21 cellular contexts compared by ENCODE assay signal in the genomic region with DNA sequence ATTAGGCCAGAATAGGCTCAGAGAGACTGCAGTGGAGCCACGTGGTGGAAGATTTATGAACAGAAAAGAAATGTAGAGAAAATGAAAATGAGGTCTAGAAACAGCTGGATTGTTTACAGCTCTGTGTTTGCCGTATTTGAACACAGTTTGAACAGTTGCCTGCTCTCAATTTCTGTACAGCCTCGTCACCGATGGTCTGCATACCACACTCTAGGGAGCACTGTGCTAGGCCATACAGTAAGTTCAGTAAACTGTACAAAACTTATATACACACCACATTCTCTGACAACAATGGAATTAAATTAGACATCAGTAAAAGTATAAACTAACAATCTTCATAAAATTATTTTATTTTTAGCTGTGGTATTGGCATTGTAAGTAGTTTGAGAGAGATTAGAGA. TPM values are rescaled to one million over a fixed set of nuclear protein-coding genes. Genes with fewer than 3 reads are reported as not detected.
DNase-seq lines count a peak whose midpoint lies in the region; ATAC-seq and TF ChIP-seq lines count a peak whose summit lies in the region.
"Had no signal": no experiment of that assay in that cellular context is flagged by ENCODE, and none has a peak within 500 bp of the region (broad histone marks: within the 10 kb centered on the region; RNA-seq: fewer than 3 reads in every experiment).

No MANE protein-coding gene starts in this region.

- H4K8ac ChIP-seq in IMR-90 (ENCODE audit: low read depth in 2 of 2, low read length in 2 of 2): no peak overlapping the region

- H3K9me1 ChIP-seq in IMR-90 (ENCODE audit: insufficient read depth, low read length): no peaks in the 10 kb centered on the region

- H3K4ac ChIP-seq in IMR-90 (ENCODE audit: low read depth, low read length): no peak overlapping the region

- H2BK15ac ChIP-seq in IMR-90 (ENCODE audit: low read depth, low read length): no peak overlapping the region

- H3K14ac ChIP-seq in IMR-90 (replicated peaks; ENCODE audit: low read depth, low read length): no peak overlapping the region

- dilution Hi-C loops in IMR-90 (cut with HindIII; ENCODE audit: low sequenced_read_pairs, unreplicated experiment): no loop called here

- CTCF ChIA-PET in IMR-90 (lab: Yijun Ruan, JAX): no interaction called here

- no peak for TF ChIP-seq RAD21 in IMR-90 (IDR thresholded peaks at IDR 0.05; ENCODE audit: low read length)

- intact Hi-C loops in IMR-90 (cut with micrococcal nuclease) (no loop called here), right lobe of liver (cut with DNase I) (no loop called here)

- no peak overlapping the region for H4K5ac ChIP-seq in IMR-90 (ENCODE audit: low read depth, low read length)

- POLR2A ChIA-PET in IMR-90 (lab: Charles Lee; ENCODE audit: unreplicated experiment): no interaction called here

- no peak overlapping the region for H2AK9ac ChIP-seq in IMR-90 (replicated peaks; ENCODE audit: low read depth, low read length, poor library complexity)

- TF ChIP-seq CTCF in IMR-90 (conservative IDR thresholded peaks at IDR 0.05; ENCODE audit: low read depth, low read length) (no peak), right lobe of liver (IDR thresholded peaks at IDR 0.05) (peak in 1 of 4 donors; percentile 9)

- H2BK5ac ChIP-seq in IMR-90 (ENCODE audit: low read depth, low read length, poor library complexity, severe bottlenecking): no peak overlapping the region

- no peak for TF ChIP-seq POLR2A in IMR-90 (IDR thresholded peaks at IDR 0.05; ENCODE audit: low read depth, low read length)
- TF ChIP-seq POLR2A in right lobe of liver (IDR thresholded peaks at IDR 0.05): no peak

- in situ Hi-C loops in IMR-90 (cut with MboI; ENCODE audit: low sequenced_read_pairs): no loop called here

- H4K20me1 ChIP-seq in IMR-90 (ENCODE audit: insufficient read depth, low read length): no peaks in the 10 kb centered on the region
- H4K20me1 ChIP-seq: BLaER1 treated with 17β-estradiol and CSF1 and Interleukin-3, amounts not matched to agents 10 nM and 100 nM had no signal

- H3K4me1 ChIP-seq in IMR-90 (ENCODE audit: control insufficient read depth, insufficient read depth, low read length): no peaks in the 10 kb centered on the region
- peaks cover 0 to 67% (median 19%) of the 10 kb centered on the region in 4 donors for H3K4me1 ChIP-seq in right lobe of liver
- H3K4me1 ChIP-seq: BE2C had no signal

- no peak overlapping the region for H3K4me2 ChIP-seq in IMR-90 (ENCODE audit: low read depth, low read length)
- H3K4me2 ChIP-seq: BLaER1 treated with 17β-estradiol and CSF1 and Interleukin-3, amounts not matched to agents 10 nM and 100 nM had no signal

- H2AK5ac ChIP-seq in IMR-90 (ENCODE audit: low read depth, low read length): no peak overlapping the region

- no peak overlapping the region for H3K23ac ChIP-seq in IMR-90 (ENCODE audit: low read depth, low read length)

- peak; percentile 62 for ATAC-seq in IMR-90 (ENCODE audit: low read depth)
- peak in 1 of 4 donors; percentile 19 for ATAC-seq in right lobe of liver
- no peak for ATAC-seq in GM18907 (IDR thresholded peaks at IDR 0.05; ENCODE audit: unreplicated experiment)
- ATAC-seq: GM12878 had no signal

- WGBS in IMR-90 (ENCODE audit: extremely low coverage in 2 of 2, insufficient read length in 1 of 2), 2 experiments: no CpG with 5 or more reads among the region's 4 CpGs
- WGBS in right lobe of liver (ENCODE audit: insufficient coverage, low coverage, low lambda C conversion rate, missing lambda C conversion rate): 29% methylated on average over 4 of the region's 4 CpGs

- no TSS peak for BruUV-seq in IMR-90 (replicated peaks; lab: Mats Ljungman, UMichigan)

- no peak overlapping the region for H2AFZ ChIP-seq in IMR-90 (replicated peaks; ENCODE audit: low read length, poor library complexity)

- no peak overlapping the region for H3K18ac ChIP-seq in IMR-90 (ENCODE audit: low read depth, low read length)

- H3K36me3 ChIP-seq in IMR-90 (ENCODE audit: control insufficient read depth, insufficient read depth, low read length): no peaks in the 10 kb centered on the region
- H3K36me3 ChIP-seq in right lobe of liver: no peaks in the 10 kb centered on the region
- H3K36me3 ChIP-seq: BE2C; BLaER1 treated with 17β-estradiol and CSF1 and Interleukin-3, amounts not matched to agents 10 nM and 100 nM; HAP-1 had no signal

- no peaks in the 10 kb centered on the region for H3K79me1 ChIP-seq in IMR-90 (ENCODE audit: low read depth in 1 of 2, low read length in 2 of 2)

- no peak overlapping the region for H4K91ac ChIP-seq in IMR-90 (ENCODE audit: insufficient read depth, low read depth, low read length)

- H3K56ac ChIP-seq in IMR-90 (ENCODE audit: extremely low read depth, insufficient read depth, low read length): no peak overlapping the region

- DNase-seq in IMR-90 (peak; percentile 8), fibroblast of peridontal ligament (ENCODE audit: extremely low read depth) (peak; percentile 2), right lobe of liver (no peak), hypothalamus (lab: John Stamatoyannopoulos, UW) (no peak), putamen (ENCODE audit: low spot score) (no peak)
- DNase-seq: AML-193; BE2C; CD4-positive, alpha-beta T cell; CD8-positive, alpha-beta memory T cell; DMS 273 treated with DMSO at 0.1 percent for 48 hours; DMS79; EL; GDM1; GOT3; HFFc6 had no signal

- H2BK20ac ChIP-seq in IMR-90 (ENCODE audit: low read depth, low read length): no peak overlapping the region

- H3K9ac ChIP-seq in IMR-90 (ENCODE audit: low read depth, low read length): no peak overlapping the region
- H3K9ac ChIP-seq: BLaER1 treated with 17β-estradiol and CSF1 and Interleukin-3, amounts not matched to agents 10 nM and 100 nM had no signal

- H3K9me3 ChIP-seq in IMR-90 (ENCODE audit: control insufficient read depth, insufficient read depth, low read length) (no peaks in the 10 kb centered on the region), right lobe of liver (no peaks in the 10 kb centered on the region)
- H3K9me3 ChIP-seq: BE2C, HAP-1 had no signal

- H3K27me3 ChIP-seq in IMR-90 (ENCODE audit: control insufficient read depth, insufficient read depth, low read length) (no peaks in the 10 kb centered on the region), right lobe of liver (no peaks in the 10 kb centered on the region)
- H3K27me3 ChIP-seq: BLaER1 treated with 17β-estradiol and CSF1 and Interleukin-3, amounts not matched to agents 10 nM and 100 nM had no signal

- no peak overlapping the region for H2BK120ac ChIP-seq in IMR-90 (ENCODE audit: low read depth, low read length)

- H3K27ac ChIP-seq in IMR-90 (ENCODE audit: insufficient read depth, low read length) (no peak overlapping the region), right lobe of liver (peak overlapping the region in 2 of 3 donors; percentile 35 to 73)
- H3K27ac ChIP-seq: BLaER1 treated with 17β-estradiol and CSF1 and Interleukin-3, amounts not matched to agents 10 nM and 100 nM had no signal

- no peak overlapping the region for H3K4me3 ChIP-seq in IMR-90 (ENCODE audit: insufficient read depth, low read depth, low read length)
- no peak overlapping the region for H3K4me3 ChIP-seq in right lobe of liver
- H3K4me3 ChIP-seq: BLaER1 treated with 17β-estradiol and CSF1 and Interleukin-3, amounts not matched to agents 10 nM and 100 nM; GM12878; HAP-1 had no signal

TF ChIP-seq in IMR-90, 13 proteins besides CTCF, POLR2A, EP300 and RAD21:
- TF ChIP-seq SMC3 (IDR thresholded peaks at IDR 0.05; ENCODE audit: low read depth, low read length) (no peak), BHLHE40 (IDR thresholded peaks at IDR 0.05; ENCODE audit: low read depth, low read length) (no peak), MAZ (IDR thresholded peaks at IDR 0.05; ENCODE audit: borderline replicate concordance, low read depth, low read length) (no peak), FOS (IDR thresholded peaks at IDR 0.05; ENCODE audit: low read depth, low read length) (no peak), CEBPB (IDR thresholded peaks at IDR 0.05; ENCODE audit: low read depth, low read length) (no peak), MAFK (IDR thresholded peaks at IDR 0.05; ENCODE audit: low read depth, low read length) (no peak), RFX5 (IDR thresholded peaks at IDR 0.05; ENCODE audit: low read depth, low read length) (no peak), NFE2L2 (IDR thresholded peaks at IDR 0.05; ENCODE audit: low read depth, low read length) (no peak)
- TF ChIP-seq, protein P1, sequence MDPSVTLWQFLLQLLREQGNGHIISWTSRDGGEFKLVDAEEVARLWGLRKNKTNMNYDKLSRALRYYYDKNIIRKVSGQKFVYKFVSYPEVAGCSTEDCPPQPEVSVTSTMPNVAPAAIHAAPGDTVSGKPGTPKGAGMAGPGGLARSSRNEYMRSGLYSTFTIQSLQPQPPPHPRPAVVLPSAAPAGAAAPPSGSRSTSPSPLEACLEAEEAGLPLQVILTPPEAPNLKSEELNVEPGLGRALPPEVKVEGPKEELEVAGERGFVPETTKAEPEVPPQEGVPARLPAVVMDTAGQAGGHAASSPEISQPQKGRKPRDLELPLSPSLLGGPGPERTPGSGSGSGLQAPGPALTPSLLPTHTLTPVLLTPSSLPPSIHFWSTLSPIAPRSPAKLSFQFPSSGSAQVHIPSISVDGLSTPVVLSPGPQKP (IDR thresholded peaks at IDR 0.05; ENCODE audit: borderline replicate concordance, low read depth, low read length): no peak

RNA-seq across cellular contexts. Expression of gene CYP2E1, which starts 11.1 kb away (rescaled TPM):
- total RNA-seq in IMR-90 (2012; rRNA removed) (0.36 and 0.56 TPM in 2 replicates), right lobe of liver (1,000 to 10,000 TPM; 1,651 to 5,193 (median 3,912) TPM)
- 1.1 and 1.7 TPM in 2 replicates for polyA plus RNA-seq in IMR-90 (2012; rRNA removed)
- 0.43 and 1.5 TPM in 2 replicates for polyA plus RNA-seq in IMR-90 (2012; cell fraction: cytosol; rRNA removed)
- polyA plus RNA-seq in IMR-90 (2012; cell fraction: nucleus; rRNA removed; ENCODE audit: low replicate concordance): 6.8 and 14.7 TPM in 2 replicates
- total RNA-seq: A172 had no signal
- polyA plus RNA-seq: CD14-positive monocyte had no signal

RNA-seq across cellular contexts. Expression of gene SYCE1, which starts 49.3 kb away (rescaled TPM):
- total RNA-seq in IMR-90 (2012; rRNA removed) (not detected in 2 replicates), right lobe of liver (1 to 10 TPM in 4 of 6 experiments, under 1 TPM in 1, not detected in 1; 0.37 to 4.1 (median 2.2) TPM)
- not detected in 2 replicates for polyA plus RNA-seq in IMR-90 (2012; rRNA removed)
- not detected in 2 replicates for polyA plus RNA-seq in IMR-90 (2012; cell fraction: cytosol; rRNA removed)
- polyA plus RNA-seq in IMR-90 (2012; cell fraction: nucleus; rRNA removed; ENCODE audit: low replicate concordance): not detected in 2 replicates
- total RNA-seq: A172, GM12878, HFFc6 had no signal
- polyA plus RNA-seq: CD14-positive monocyte, GM12878 had no signal

Comparison
In these comparisons a context has a peak if more than half of its experiments do, and no peak if none do; other contexts are left out.
1. DNase-seq: peak in IMR-90 (single experiment) and fibroblast of peridontal ligament (single experiment); none in right lobe of liver (0 of 3), hypothalamus (0 of 51) and putamen (single experiment).
2. RNA of gene CYP2E1, which starts 11.1 kb away (total RNA-seq): 1,651 to 5,193 TPM in right lobe of liver; 0.36 to 0.56 TPM in IMR-90; every median in the first group is over 1,000 times any median in the second.